Comparison of ENCODE assay signal across 10 cellular contexts in genomic region chr19:58555920-58556632, GRCh38. TPM values are rescaled to one million over a fixed set of nuclear protein-coding genes. Genes with fewer than 3 reads are reported as not detected.
DNase-seq lines count a peak whose midpoint lies in the region; ATAC-seq and TF ChIP-seq lines count a peak whose summit lies in the region.
"Had no signal": no experiment of that assay in that cellular context is flagged by ENCODE, and none has a peak within 500 bp of the region (broad histone marks: within the 10 kb centered on the region; RNA-seq: fewer than 3 reads in every experiment).

No MANE protein-coding gene starts in this region.

- WGBS in stomach, 5 donors = 78 to 83% (median 82%) methylated on average over 16 of the region's 16 CpGs

- no peak for TF ChIP-seq POLR2A in stomach (IDR thresholded peaks at IDR 0.05)

- TF ChIP-seq CTCF in stomach (IDR thresholded peaks at IDR 0.05) = no peak

- peaks cover 9% of the 10 kb centered on the region for H3K27me3 ChIP-seq in iPS-20b (ENCODE audit: insufficient read depth, low read length)
- no peaks in the 10 kb centered on the region for H3K27me3 ChIP-seq in stomach

- H3K36me3 ChIP-seq in iPS-20b (ENCODE audit: insufficient read depth, low read depth, low read length) (peaks cover 32% of the 10 kb centered on the region), stomach (peaks cover 37 to 47% (median 43%) of the 10 kb centered on the region in 4 donors)

- H3K4me3 Mint-ChIP-seq in activated CD4-positive, alpha-beta T cell treated with anti-CD3 and anti-CD28 coated beads for 36 hours = peak overlapping the region; percentile 92
- H3K4me3 Mint-ChIP-seq in activated T-cell treated with anti-CD3 and anti-CD28 coated beads, Interleukin-2, amount 50 U/mL, for 24 hours = peak overlapping the region; percentile 97

- POLR2A ChIA-PET in activated CD4-positive, alpha-beta T cell treated with anti-CD3 and anti-CD28 coated beads for 36 hours (lab: Charles Lee) = interaction anchor here (1.4 to 3.5 kb wide), 2 partner anchors 11 to 36 kb away, joined by 8 to 41 read pairs; partner anchors contain the start of gene TRIM28

- ATAC-seq in activated CD4-positive, alpha-beta T cell treated with anti-CD3 and anti-CD28 coated beads for 36 hours = no peak
- no peak for ATAC-seq in HG03196 (IDR thresholded peaks at IDR 0.05; ENCODE audit: unreplicated experiment)

- DNase-seq in activated CD4-positive, alpha-beta T cell treated with anti-CD3 and anti-CD28 coated beads for 36 hours = no peak
- no peak for DNase-seq in activated CD4-positive, alpha-beta T cell treated with anti-CD3 and anti-CD28 coated beads for 48 hours
- DNase-seq in activated T-cell treated with anti-CD3 and anti-CD28 coated beads, Interleukin-2, amount 50 U/mL, for 24 hours = peak; percentile 29
- no peak for DNase-seq in stomach
- no peak for DNase-seq in foreskin melanocyte
- no peak for DNase-seq in middle frontal gyrus (ENCODE audit: extremely low spot score, low spot score)
- DNase-seq: hippocampal formation; NK-92 treated with Interleukin-12 subunit alpha and Interleukin-12 subunit beta, amount 100 ng/mL, for 24 hours had no signal

- H3K4me3 ChIP-seq in iPS-20b (ENCODE audit: low read length) (peak overlapping the region; percentile 99; the same call in 1 of the 2 replicates), stomach (peak overlapping the region in 2 of 4 donors; percentile 85 to 93)

- intact Hi-C loops in activated CD4-positive, alpha-beta T cell treated with anti-CD3 and anti-CD28 coated beads for 36 hours (cut with DNase I, micrococcal nuclease) = loop anchor here in 1 of 2 experiments (1.0 kb wide), 3 partner anchors 12 to 90 kb away; partner anchors contain the start of genes TRIM28 and ZBTB45
- intact Hi-C loops in stomach (cut with DNase I; ENCODE audit: low total_unique reads) = no loop called here

- H3K36me3 Mint-ChIP-seq in activated CD4-positive, alpha-beta T cell treated with anti-CD3 and anti-CD28 coated beads for 36 hours (ENCODE audit: low read depth) = peaks cover 65% of the 10 kb centered on the region
- peaks cover 84% of the 10 kb centered on the region for H3K36me3 Mint-ChIP-seq in activated T-cell treated with anti-CD3 and anti-CD28 coated beads, Interleukin-2, amount 50 U/mL, for 24 hours (ENCODE audit: low read depth)

- H3K4me1 Mint-ChIP-seq in activated CD4-positive, alpha-beta T cell treated with anti-CD3 and anti-CD28 coated beads for 36 hours = peaks cover 51% of the 10 kb centered on the region
- H3K4me1 Mint-ChIP-seq in activated T-cell treated with anti-CD3 and anti-CD28 coated beads, Interleukin-2, amount 50 U/mL, for 24 hours (ENCODE audit: low read depth) = peaks cover 67% of the 10 kb centered on the region

- H3K27ac Mint-ChIP-seq in activated CD4-positive, alpha-beta T cell treated with anti-CD3 and anti-CD28 coated beads for 36 hours = peak overlapping the region; percentile 88
- peak overlapping the region; percentile 96 for H3K27ac Mint-ChIP-seq in activated T-cell treated with anti-CD3 and anti-CD28 coated beads, Interleukin-2, amount 50 U/mL, for 24 hours

- TF ChIP-seq EP300 in stomach (IDR thresholded peaks at IDR 0.05) = no peak

- H3K4me1 ChIP-seq in iPS-20b (ENCODE audit: insufficient read depth, low read length) = peaks cover 16% of the 10 kb centered on the region
- peaks cover 43 to 66% (median 61%) of the 10 kb centered on the region in 4 donors for H3K4me1 ChIP-seq in stomach

- H3K9ac ChIP-seq in iPS-20b (ENCODE audit: low read depth, low read length) = no peak overlapping the region

- H3K27ac ChIP-seq in iPS-20b (ENCODE audit: low read length) = no peak overlapping the region
- H3K27ac ChIP-seq in stomach = peak overlapping the region in 4 of 5 donors; percentile 100

- CTCF ChIA-PET in activated CD4-positive, alpha-beta T cell treated with anti-CD3 and anti-CD28 coated beads for 36 hours (lab: Charles Lee) = interaction anchor here (0.9 to 2.1 kb wide), 4 partner anchors 10 to 42 kb away, joined by 4 to 20 read pairs (median 6); partner anchors contain the start of genes TRIM28 and ZBTB45

- no peaks in the 10 kb centered on the region for H3K27me3 Mint-ChIP-seq in activated CD4-positive, alpha-beta T cell treated with anti-CD3 and anti-CD28 coated beads for 36 hours
- no peaks in the 10 kb centered on the region for H3K27me3 Mint-ChIP-seq in activated T-cell treated with anti-CD3 and anti-CD28 coated beads, Interleukin-2, amount 50 U/mL, for 24 hours

- no peaks in the 10 kb centered on the region for H3K9me3 Mint-ChIP-seq in activated CD4-positive, alpha-beta T cell treated with anti-CD3 and anti-CD28 coated beads for 36 hours (ENCODE audit: low read depth)
- H3K9me3 Mint-ChIP-seq in activated T-cell treated with anti-CD3 and anti-CD28 coated beads, Interleukin-2, amount 50 U/mL, for 24 hours = no peaks in the 10 kb centered on the region

- no peaks in the 10 kb centered on the region for H3K9me3 ChIP-seq in iPS-20b (ENCODE audit: insufficient read depth, low read depth, low read length)
- no peaks in the 10 kb centered on the region for H3K9me3 ChIP-seq in stomach

RNA-seq across cellular contexts. Expression of gene CHMP2A, which starts 1.2 kb away (rescaled TPM):
- 100 to 1,000 TPM; 101 to 107 TPM for total RNA-seq in activated CD4-positive, alpha-beta T cell treated with anti-CD3 and anti-CD28 coated beads for 36 hours
- 100 to 1,000 TPM in 2 of 5 donors, 10 to 100 TPM in 3; 55.8 to 260 (median 89.0) TPM for total RNA-seq in stomach
- 100 to 1,000 TPM; 195 to 338 (median 235) TPM for polyA plus RNA-seq in stomach

RNA-seq across cellular contexts. Expression of gene UBE2M, which starts 2.3 kb away (rescaled TPM):
- total RNA-seq in activated CD4-positive, alpha-beta T cell treated with anti-CD3 and anti-CD28 coated beads for 36 hours = 100 to 1,000 TPM; 115 to 138 TPM
- total RNA-seq in stomach = 10 to 100 TPM in 3 of 5 donors, 1 to 10 TPM in 1, not detected in 1; 9.8 to 35.3 (median 27.1) TPM
- polyA plus RNA-seq in stomach = 10 to 100 TPM; 35.5 to 51.5 (median 41.9) TPM

RNA-seq across cellular contexts. Expression of gene TRIM28, which starts 12.2 kb away (rescaled TPM):
- 100 to 1,000 TPM; 481 to 758 TPM for total RNA-seq in activated CD4-positive, alpha-beta T cell treated with anti-CD3 and anti-CD28 coated beads for 36 hours
- 100 to 1,000 TPM in 4 of 5 donors, 10 to 100 TPM in 1; 95.5 to 923 (median 243) TPM for total RNA-seq in stomach
- polyA plus RNA-seq in stomach = 100 to 1,000 TPM; 143 to 200 (median 171) TPM

RNA-seq across cellular contexts. Expression of gene MZF1, which starts 17.1 kb away (rescaled TPM):
- 10 to 100 TPM; 14.3 to 15.0 TPM for total RNA-seq in activated CD4-positive, alpha-beta T cell treated with anti-CD3 and anti-CD28 coated beads for 36 hours
- total RNA-seq in stomach = 10 to 100 TPM; 14.0 to 84.9 (median 68.3) TPM
- 10 to 100 TPM; 16.1 to 33.2 (median 16.5) TPM for polyA plus RNA-seq in stomach

RNA-seq across cellular contexts. Expression of gene ZBTB45, which starts 36.5 kb away (rescaled TPM):
- 10 to 100 TPM; 10.1 to 11.1 TPM for total RNA-seq in activated CD4-positive, alpha-beta T cell treated with anti-CD3 and anti-CD28 coated beads for 36 hours
- total RNA-seq in stomach = 10 to 100 TPM in 3 of 5 donors, 1 to 10 TPM in 1, not detected in 1; 2.4 to 49.0 (median 20.1) TPM
- polyA plus RNA-seq in stomach = 1 to 10 TPM; 5.6 to 8.2 (median 6.6) TPM
